In genomic region chr15:98647774-98648653, GRCh38 we compare ENCODE assay signal across 8 cellular contexts. TPM values are rescaled to one million over a fixed set of nuclear protein-coding genes. Genes with fewer than 3 reads are reported as not detected.
DNase-seq lines count a peak whose midpoint lies in the region; ATAC-seq and TF ChIP-seq lines count a peak whose summit lies in the region.

IGF1R (plus strand) TSS chr15:98648539; CDS start chr15:98649582, 1,043 bp downstream.

- peak within 1 kb of the TSS; percentile 84 for H3K27ac ChIP-seq in fibroblast of lung (ENCODE audit: insufficient read depth, low read length)
- peak within 1 kb of the TSS; percentile 82 for H3K27ac ChIP-seq in naive thymus-derived CD4-positive, alpha-beta T cell (ENCODE audit: low read depth, low read length)

- H3K9me3 ChIP-seq in fibroblast of lung (ENCODE audit: control insufficient read depth, insufficient read depth, low read depth, low read length): no peaks in the 10 kb centered on the region
- H3K9me3 ChIP-seq in naive thymus-derived CD4-positive, alpha-beta T cell (ENCODE audit: control insufficient read depth in 2 of 3, low read length in 3 of 3): no peaks in the 10 kb centered on the region

- peak within 1 kb of the TSS in 2 of 3 donors; percentile 81 to 91 for H3K27ac Mint-ChIP-seq in IgD-negative memory B cell
- peak within 1 kb of the TSS; percentile 93 for H3K27ac Mint-ChIP-seq in activated T-helper 1 cell treated with anti-CD3 and anti-CD28 coated beads, Interleukin-12 subunit alpha, Interleukin-12 subunit beta, Interleukin-2, Interleukin-4 antibody, amounts not matched to agents 30 ng/mL and 10 ng/mL and 1 ng/mL, durations not matched to agents 14 hours and 24 hours and 36 hours
- peak within 1 kb of the TSS; percentile 89 to 97 (median 93) for H3K27ac Mint-ChIP-seq in naive thymus-derived CD4-positive, alpha-beta T cell
- H3K27ac Mint-ChIP-seq in stimulated activated memory B cell treated with anti-CD40 and anti-IgM and Interleukin-4, amounts not matched to agents 10 μg/mL and 1 μg/mL and 100 μg/mL, for 72 hours: peak within 1 kb of the TSS; percentile 79

- intact Hi-C loops in activated T-helper 1 cell treated with anti-CD3 and anti-CD28 coated beads, Interleukin-12 subunit alpha, Interleukin-12 subunit beta, Interleukin-2, Interleukin-4 antibody, amounts not matched to agents 30 ng/mL and 10 ng/mL and 1 ng/mL, durations not matched to agents 14 hours and 24 hours and 36 hours (cut with micrococcal nuclease): loop anchor here (1.0 to 5.0 kb wide), 10 partner anchors 129 to 1949 kb away; partner anchors contain the start of genes ARRDC4 and LRRC28
- intact Hi-C loops in naive thymus-derived CD4-positive, alpha-beta T cell (cut with micrococcal nuclease): loop anchor here (1.0 to 5.0 kb wide), 11 partner anchors 48 to 1954 kb away; partner anchors contain the start of genes LRRC28 (in 2 of the 2), ARRDC4 (in 1 of the 2), ASB7 (in 1 of the 2) and LINS1 (in 1 of the 2)

- CTCF ChIA-PET in naive thymus-derived CD4-positive, alpha-beta T cell (lab: Charles Lee): interaction anchor here (0.7 to 3.0 kb wide), 7 partner anchors 11 to 596 kb away, joined by 3 to 29 read pairs (median 4); no protein-coding TSS in a partner anchor

- H3K79me2 ChIP-seq in fibroblast of lung (ENCODE audit: control insufficient read depth, insufficient read depth, low read length): peaks cover 36% of the 10 kb centered on the region

- H3K9ac ChIP-seq in fibroblast of lung (ENCODE audit: insufficient read depth, low read length): peak within 1 kb of the TSS; percentile 77

- peak within 1 kb of the TSS; percentile 83 to 95 (median 90) for H3K4me3 Mint-ChIP-seq in IgD-negative memory B cell
- H3K4me3 Mint-ChIP-seq in activated T-helper 1 cell treated with anti-CD3 and anti-CD28 coated beads, Interleukin-12 subunit alpha, Interleukin-12 subunit beta, Interleukin-2, Interleukin-4 antibody, amounts not matched to agents 30 ng/mL and 10 ng/mL and 1 ng/mL, durations not matched to agents 14 hours and 24 hours and 36 hours: peak within 1 kb of the TSS; percentile 85
- peak within 1 kb of the TSS; percentile 83 to 98 (median 92) for H3K4me3 Mint-ChIP-seq in naive thymus-derived CD4-positive, alpha-beta T cell
- H3K4me3 Mint-ChIP-seq in stimulated activated memory B cell treated with anti-CD40 and anti-IgM and Interleukin-4, amounts not matched to agents 10 μg/mL and 1 μg/mL and 100 μg/mL, for 72 hours: peak within 1 kb of the TSS; percentile 92

- peaks cover 7 to 17% (median 13%) of the 10 kb centered on the region in 3 donors for H3K4me1 Mint-ChIP-seq in IgD-negative memory B cell
- H3K4me1 Mint-ChIP-seq in activated T-helper 1 cell treated with anti-CD3 and anti-CD28 coated beads, Interleukin-12 subunit alpha, Interleukin-12 subunit beta, Interleukin-2, Interleukin-4 antibody, amounts not matched to agents 30 ng/mL and 10 ng/mL and 1 ng/mL, durations not matched to agents 14 hours and 24 hours and 36 hours (ENCODE audit: low read depth): peaks cover 34% of the 10 kb centered on the region
- H3K4me1 Mint-ChIP-seq in naive thymus-derived CD4-positive, alpha-beta T cell: peaks cover 14 to 41% (median 29%) of the 10 kb centered on the region in 7 donors
- peaks cover 27% of the 10 kb centered on the region for H3K4me1 Mint-ChIP-seq in stimulated activated memory B cell treated with anti-CD40 and anti-IgM and Interleukin-4, amounts not matched to agents 10 μg/mL and 1 μg/mL and 100 μg/mL, for 72 hours

- no peaks in the 10 kb centered on the region for H3K36me3 ChIP-seq in fibroblast of lung (ENCODE audit: control insufficient read depth, insufficient read depth, low read length)
- peaks cover 0 to 3% (median 0%) of the 10 kb centered on the region in 3 experiments for H3K36me3 ChIP-seq in naive thymus-derived CD4-positive, alpha-beta T cell (ENCODE audit: control insufficient read depth in 2 of 3, insufficient read depth in 3 of 3, low read length in 3 of 3)

- TF ChIP-seq CTCF in fibroblast of lung (conservative IDR thresholded peaks at IDR 0.05 in 1 of 2, IDR thresholded peaks at IDR 0.05 in 1 of 2; ENCODE audit: low read depth in 1 of 2, low read length in 2 of 2): peak in 1 of 2 donors; percentile 13

- H3K9me3 Mint-ChIP-seq in IgD-negative memory B cell: peaks cover 0 to 9% (median 0%) of the 10 kb centered on the region in 3 donors
- H3K9me3 Mint-ChIP-seq in activated T-helper 1 cell treated with anti-CD3 and anti-CD28 coated beads, Interleukin-12 subunit alpha, Interleukin-12 subunit beta, Interleukin-2, Interleukin-4 antibody, amounts not matched to agents 30 ng/mL and 10 ng/mL and 1 ng/mL, durations not matched to agents 14 hours and 24 hours and 36 hours: no peaks in the 10 kb centered on the region
- peaks cover 0 to 6% (median 0%) of the 10 kb centered on the region in 11 donors for H3K9me3 Mint-ChIP-seq in naive thymus-derived CD4-positive, alpha-beta T cell
- H3K9me3 Mint-ChIP-seq in stimulated activated memory B cell treated with anti-CD40 and anti-IgM and Interleukin-4, amounts not matched to agents 10 μg/mL and 1 μg/mL and 100 μg/mL, for 72 hours: no peaks in the 10 kb centered on the region

- H3K27me3 Mint-ChIP-seq in IgD-negative memory B cell: peaks cover 21% of the 10 kb centered on the region
- peaks cover 56% of the 10 kb centered on the region for H3K27me3 Mint-ChIP-seq in activated T-helper 1 cell treated with anti-CD3 and anti-CD28 coated beads, Interleukin-12 subunit alpha, Interleukin-12 subunit beta, Interleukin-2, Interleukin-4 antibody, amounts not matched to agents 30 ng/mL and 10 ng/mL and 1 ng/mL, durations not matched to agents 14 hours and 24 hours and 36 hours (ENCODE audit: insufficient read depth)
- peaks cover 0 to 58% (median 0%) of the 10 kb centered on the region in 5 donors for H3K27me3 Mint-ChIP-seq in naive thymus-derived CD4-positive, alpha-beta T cell
- peaks cover 27% of the 10 kb centered on the region for H3K27me3 Mint-ChIP-seq in stimulated activated memory B cell treated with anti-CD40 and anti-IgM and Interleukin-4, amounts not matched to agents 10 μg/mL and 1 μg/mL and 100 μg/mL, for 72 hours

- H3K4me2 ChIP-seq in fibroblast of lung (ENCODE audit: extremely low read depth, insufficient read depth, low read length): peak within 1 kb of the TSS; percentile 95

- ATAC-seq in GM21528 (IDR thresholded peaks at IDR 0.05; ENCODE audit: low FRiP score, unreplicated experiment): peak; percentile 76
- ATAC-seq in naive thymus-derived CD4-positive, alpha-beta T cell: peak; percentile 86
- peak; percentile 75 for ATAC-seq in stimulated activated memory B cell treated with anti-CD40 and anti-IgM and Interleukin-4, amounts not matched to agents 10 μg/mL and 1 μg/mL and 100 μg/mL, for 72 hours

- H3K36me3 Mint-ChIP-seq in IgD-negative memory B cell: no peaks in the 10 kb centered on the region
- peaks cover 2% of the 10 kb centered on the region for H3K36me3 Mint-ChIP-seq in activated T-helper 1 cell treated with anti-CD3 and anti-CD28 coated beads, Interleukin-12 subunit alpha, Interleukin-12 subunit beta, Interleukin-2, Interleukin-4 antibody, amounts not matched to agents 30 ng/mL and 10 ng/mL and 1 ng/mL, durations not matched to agents 14 hours and 24 hours and 36 hours (ENCODE audit: low read depth)
- H3K36me3 Mint-ChIP-seq in naive thymus-derived CD4-positive, alpha-beta T cell: peaks cover 0 to 4% (median 0%) of the 10 kb centered on the region in 5 donors
- H3K36me3 Mint-ChIP-seq in stimulated activated memory B cell treated with anti-CD40 and anti-IgM and Interleukin-4, amounts not matched to agents 10 μg/mL and 1 μg/mL and 100 μg/mL, for 72 hours: no peaks in the 10 kb centered on the region

- DNase-seq in D341Med (ENCODE audit: low spot score) (peak; percentile 92), RKO (ENCODE audit: low spot score) (peak; percentile 86), fibroblast of lung (ENCODE audit: low read depth in 2 of 2) (peak; percentile 88 to 89)
- DNase-seq in activated T-helper 1 cell treated with anti-CD3 and anti-CD28 coated beads, Interleukin-12 subunit alpha, Interleukin-12 subunit beta, Interleukin-2, Interleukin-4 antibody, amounts not matched to agents 30 ng/mL and 10 ng/mL and 1 ng/mL, durations not matched to agents 14 hours and 24 hours and 36 hours (ENCODE audit: low spot score): peak; percentile 87
- peak; percentile 87 to 98 (median 94) for DNase-seq in naive thymus-derived CD4-positive, alpha-beta T cell

- H4K20me1 ChIP-seq in fibroblast of lung (ENCODE audit: control insufficient read depth, extremely low read depth, insufficient read depth, low read length): no peaks in the 10 kb centered on the region

- peak within 1 kb of the TSS; percentile 27 for H2AFZ ChIP-seq in fibroblast of lung (ENCODE audit: low read length)

- peaks cover 10% of the 10 kb centered on the region for H3K27me3 ChIP-seq in fibroblast of lung (ENCODE audit: control insufficient read depth, insufficient read depth, low read length)
- peaks cover 0 to 16% of the 10 kb centered on the region in 2 donors for H3K27me3 ChIP-seq in naive thymus-derived CD4-positive, alpha-beta T cell (ENCODE audit: control insufficient read depth in 2 of 2, insufficient read depth in 2 of 2, low read length in 2 of 2)

- POLR2A ChIA-PET in naive thymus-derived CD4-positive, alpha-beta T cell (lab: Charles Lee): interaction anchor here (0.6 to 6.4 kb wide), 19 partner anchors 10 to 199 kb away, joined by 3 to 76 read pairs (median 5); no protein-coding TSS in a partner anchor

- H3K4me3 ChIP-seq in fibroblast of lung (replicated peaks in 1 of 4; ENCODE audit: control extremely low read depth in 1 of 4, insufficient read depth in 1 of 4, low read depth in 3 of 4, low read length in 4 of 4): peak within 1 kb of the TSS; percentile 86 to 92 (median 88)
- H3K4me3 ChIP-seq in naive thymus-derived CD4-positive, alpha-beta T cell (ENCODE audit: low read length): peak within 1 kb of the TSS; percentile 74

- peaks cover 7% of the 10 kb centered on the region for H3K4me1 ChIP-seq in fibroblast of lung (ENCODE audit: control insufficient read depth, extremely low read depth, insufficient read depth, low read length)
- H3K4me1 ChIP-seq in naive thymus-derived CD4-positive, alpha-beta T cell (ENCODE audit: control insufficient read depth in 2 of 2, insufficient read depth in 2 of 2, low read length in 2 of 2): peaks cover 0 to 11% of the 10 kb centered on the region in 2 donors

RNA-seq across cellular contexts. Expression of gene IGF1R, which starts in this region (rescaled TPM):
- 1.8 TPM for polyA plus RNA-seq in IgD-negative memory B cell
- total RNA-seq in activated T-helper 1 cell treated with anti-CD3 and anti-CD28 coated beads, Interleukin-12 subunit alpha, Interleukin-12 subunit beta, Interleukin-2, Interleukin-4 antibody, amounts not matched to agents 30 ng/mL and 10 ng/mL and 1 ng/mL, durations not matched to agents 14 hours and 24 hours and 36 hours: 38.7 and 39.8 TPM in 2 replicates
- total RNA-seq in fibroblast of lung: 16.7 and 28.6 TPM in 2 replicates
- polyA plus RNA-seq in fibroblast of lung: 12.8 and 14.6 TPM in 2 replicates
- 16.0 and 27.0 TPM in 2 replicates for polyA plus RNA-seq in fibroblast of lung (2012)
- 123 and 128 TPM in 2 replicates for polyA minus RNA-seq in fibroblast of lung (ENCODE audit: low replicate concordance)
- total RNA-seq in naive thymus-derived CD4-positive, alpha-beta T cell: 100 to 1,000 TPM in 3 of 5 experiments, 10 to 100 TPM in 2; 37.4 to 167 (median 124) TPM
- polyA plus RNA-seq in naive thymus-derived CD4-positive, alpha-beta T cell: 10 to 100 TPM in 1 of 2 donors, 1 to 10 TPM in 1; 8.4 to 10.7 TPM

Comparison
In these comparisons a context has a peak if more than half of its experiments do, and no peak if none do; other contexts are left out.
1. Peak in every context shown above with its lines: DNase-seq, ATAC-seq, H3K4me3 ChIP-seq and H3K27ac ChIP-seq.